1 cellular context compared by ENCODE assay signal in genomic region chr14:75279153-75279738, GRCh38.
TF ChIP-seq lines count a peak whose summit lies in the region.

No MANE protein-coding gene starts in this region.

TF ChIP-seq in H1, 55 proteins besides CTCF, POLR2A, EP300 and RAD21 (continued from another document):
- TF ChIP-seq PHF8 (conservative IDR thresholded peaks at IDR 0.05; ENCODE audit: low read depth, low read length) (no peak; the same call in 1 of the 2 replicates), TEAD4 (IDR thresholded peaks at IDR 0.05; ENCODE audit: low read depth, low read length) (no peak), CHD1 (IDR thresholded peaks at IDR 0.05; ENCODE audit: low read depth, low read length) (peak; percentile 60; the same call in 1 of the 2 replicates), NRF1 (IDR thresholded peaks at IDR 0.05; ENCODE audit: low read depth, low read length) (no peak), EGR1 (IDR thresholded peaks at IDR 0.05; ENCODE audit: borderline replicate concordance, low read depth, low read length) (no peak), KDM1A (IDR thresholded peaks at IDR 0.05; ENCODE audit: borderline replicate concordance, low read length) (no peak), SP2 (IDR thresholded peaks at IDR 0.05; ENCODE audit: low read length) (no peak), RNF2 (IDR thresholded peaks at IDR 0.05; ENCODE audit: borderline replicate concordance, low read depth, low read length, missing control alignments, poor library complexity, severe bottlenecking) (no peak), SIRT6 (IDR thresholded peaks at IDR 0.05; ENCODE audit: low read length) (no peak), CBX8 (IDR thresholded peaks at IDR 0.05; ENCODE audit: borderline replicate concordance, low read depth, low read length) (no peak), E2F6 (IDR thresholded peaks at IDR 0.05) (no peak), SIN3A (conservative IDR thresholded peaks at IDR 0.05 in 1 of 2, IDR thresholded peaks at IDR 0.05 in 1 of 2; ENCODE audit: low read depth in 1 of 2, low read length in 2 of 2) (0 out of 4 replicates have a peak, but pooled peaks of 1 of the 2 experiments have one; percentile 6), BACH1 (IDR thresholded peaks at IDR 0.05; ENCODE audit: low read length) (no peak), SRF (IDR thresholded peaks at IDR 0.05; ENCODE audit: low read depth, low read length) (no peak), GTF2F1 (IDR thresholded peaks at IDR 0.05; ENCODE audit: borderline replicate concordance, low read depth, low read length) (no peak), RFX5 (IDR thresholded peaks at IDR 0.05; ENCODE audit: borderline replicate concordance, low read depth, low read length) (no peak), BRCA1 (IDR thresholded peaks at IDR 0.05; ENCODE audit: low read depth, low read length) (no peak), POU5F1 (IDR thresholded peaks at IDR 0.05; ENCODE audit: low read depth, low read length) (no peak), KDM5A (IDR thresholded peaks at IDR 0.05; ENCODE audit: low read length) (no peak), NANOG (IDR thresholded peaks at IDR 0.05; ENCODE audit: insufficient read depth, low read depth, low read length, poor library complexity, severe bottlenecking) (no peak), TAF1 (IDR thresholded peaks at IDR 0.05; ENCODE audit: low read depth, low read length) (no peak), HDAC6 (IDR thresholded peaks at IDR 0.05; ENCODE audit: low read depth, low read length) (no peak), BCL11A (IDR thresholded peaks at IDR 0.05; ENCODE audit: low read depth in 2 of 2, low read length in 2 of 2) (no peak), RXRA (IDR thresholded peaks at IDR 0.05; ENCODE audit: insufficient read depth, low read depth, low read length) (no peak), ATF2 (IDR thresholded peaks at IDR 0.05; ENCODE audit: low read length) (no peak), TBP (IDR thresholded peaks at IDR 0.05; ENCODE audit: low read depth, low read length) (no peak), ASH2L (IDR thresholded peaks at IDR 0.05; ENCODE audit: low read length) (no peak), TAF7 (optimal IDR thresholded peaks at IDR 0.05; ENCODE audit: borderline replicate concordance, low read depth, low read length) (peak; percentile 91), CHD7 (IDR thresholded peaks at IDR 0.05; ENCODE audit: insufficient replicate concordance, low read length) (peak; percentile 77), SIX5 (IDR thresholded peaks at IDR 0.05; ENCODE audit: low read depth, low read length) (no peak), RBBP5 (IDR thresholded peaks at IDR 0.05; ENCODE audit: borderline replicate concordance, low read depth, low read length) (no peak), SP1 (IDR thresholded peaks at IDR 0.05; ENCODE audit: low read depth, low read length) (no peak)
